7 cellular contexts compared by ENCODE assay signal in the genomic region with DNA sequence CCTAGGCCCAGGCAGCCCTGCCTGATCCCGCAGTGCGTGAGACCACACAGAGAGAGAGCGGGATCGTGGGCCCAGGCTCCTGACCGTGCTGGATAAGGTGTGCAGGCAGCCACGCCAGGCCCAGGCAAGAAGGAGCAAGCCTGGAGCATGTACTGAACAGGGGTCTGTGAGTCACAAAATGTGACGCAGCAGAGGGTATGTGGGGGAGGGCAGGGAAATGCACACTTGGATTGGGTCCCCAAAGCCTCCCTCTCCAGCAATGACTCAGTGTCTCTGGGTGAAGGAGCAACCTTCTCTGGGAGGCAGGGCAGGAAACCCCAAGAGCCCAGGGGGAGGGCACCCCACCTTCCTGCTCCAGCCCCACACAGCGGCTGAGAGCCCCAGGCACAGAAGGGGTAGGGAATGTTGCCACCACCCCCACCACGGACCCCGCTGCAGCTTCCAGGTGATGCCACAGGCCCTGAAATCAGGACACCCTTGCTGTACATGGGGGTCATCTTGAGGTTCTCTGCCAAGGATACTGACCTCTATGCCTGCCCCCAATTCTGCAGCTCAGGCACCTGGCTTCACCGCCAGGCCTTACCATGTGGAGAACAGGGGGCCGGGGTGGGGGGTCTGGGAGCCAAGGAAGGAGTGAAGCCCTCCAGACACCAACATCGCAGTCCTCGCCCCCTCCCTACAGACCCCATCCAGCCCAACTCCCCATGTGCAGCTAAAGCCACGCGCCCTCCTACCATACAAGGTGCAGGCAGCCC. TPM values are rescaled to one million over a fixed set of nuclear protein-coding genes. Genes with fewer than 3 reads are reported as not detected.
DNase-seq lines count a peak whose midpoint lies in the region; ATAC-seq and TF ChIP-seq lines count a peak whose summit lies in the region.

No MANE protein-coding gene starts in this region.

- H2AFZ ChIP-seq in fibroblast of lung (ENCODE audit: low read length) (no peak overlapping the region), neural progenitor cell (replicated peaks) (no peak overlapping the region)

- H3K36me3 Mint-ChIP-seq in neural progenitor cell: no peaks in the 10 kb centered on the region

- H3K36me3 ChIP-seq in fibroblast of lung (ENCODE audit: control insufficient read depth, insufficient read depth, low read length) (no peaks in the 10 kb centered on the region), neural progenitor cell (no peaks in the 10 kb centered on the region)

- ATAC-seq in HG03097 (IDR thresholded peaks at IDR 0.05; ENCODE audit: low FRiP score, unreplicated experiment): no peak
- ATAC-seq in HG02588 (IDR thresholded peaks at IDR 0.05; ENCODE audit: unreplicated experiment): no peak
- ATAC-seq in GM18858 (IDR thresholded peaks at IDR 0.05; ENCODE audit: unreplicated experiment): no peak

- H3K9me3 ChIP-seq in fibroblast of lung (ENCODE audit: control insufficient read depth, insufficient read depth, low read depth, low read length) (no peaks in the 10 kb centered on the region), neural progenitor cell (ENCODE audit: low read depth) (no peaks in the 10 kb centered on the region)

- peak overlapping the region; percentile 88 for H3K4me3 Mint-ChIP-seq in neural progenitor cell

- H3K27me3 ChIP-seq in fibroblast of lung (ENCODE audit: control insufficient read depth, insufficient read depth, low read length): no peaks in the 10 kb centered on the region
- peaks cover 17% of the 10 kb centered on the region for H3K27me3 ChIP-seq in neural progenitor cell

- H4K20me1 ChIP-seq in fibroblast of lung (ENCODE audit: control insufficient read depth, extremely low read depth, insufficient read depth, low read length) (no peaks in the 10 kb centered on the region), neural progenitor cell (ENCODE audit: low read depth) (peaks cover 29% of the 10 kb centered on the region)

- peaks cover 30% of the 10 kb centered on the region for H3K79me2 ChIP-seq in fibroblast of lung (ENCODE audit: control insufficient read depth, insufficient read depth, low read length)
- H3K79me2 ChIP-seq in neural progenitor cell (ENCODE audit: low read depth): peaks cover 34% of the 10 kb centered on the region

- TF ChIP-seq CTCF in fibroblast of lung (conservative IDR thresholded peaks at IDR 0.05 in 1 of 2, IDR thresholded peaks at IDR 0.05 in 1 of 2; ENCODE audit: low read depth in 1 of 2, low read length in 2 of 2): no peak
- no peak for TF ChIP-seq CTCF in neural progenitor cell (IDR thresholded peaks at IDR 0.05)

- peak overlapping the region; percentile 76 for H3K4me2 ChIP-seq in fibroblast of lung (ENCODE audit: extremely low read depth, insufficient read depth, low read length)
- H3K4me2 ChIP-seq in neural progenitor cell: peak overlapping the region; percentile 100

- H3K27ac Mint-ChIP-seq in neural progenitor cell: peak overlapping the region; percentile 78

- DNase-seq in HPDE6-E6E7 (ENCODE audit: extremely low spot score) (peak; percentile 97), fibroblast of lung (ENCODE audit: low read depth in 2 of 2) (peak; percentile 95 to 97), neural progenitor cell (ENCODE audit: low spot score) (no peak)
- peak; percentile 48 to 58 for DNase-seq in activated CD4-positive, alpha-beta T cell treated with anti-CD3 and anti-CD28 coated beads, Interleukin-2, amount 50 U/mL, for 48 hours

- peaks cover 17% of the 10 kb centered on the region for H3K4me1 Mint-ChIP-seq in neural progenitor cell

- H3K4me3 ChIP-seq in fibroblast of lung (replicated peaks in 1 of 4; ENCODE audit: control extremely low read depth in 1 of 4, insufficient read depth in 1 of 4, low read depth in 3 of 4, low read length in 4 of 4): peak overlapping the region; percentile 11 to 68 (median 41)
- H3K4me3 ChIP-seq in neural progenitor cell: peak overlapping the region; percentile 97

- no peaks in the 10 kb centered on the region for H3K9me3 Mint-ChIP-seq in neural progenitor cell

- peaks cover 3% of the 10 kb centered on the region for H3K27me3 Mint-ChIP-seq in neural progenitor cell (ENCODE audit: insufficient read depth, low read depth)

- H3K9ac ChIP-seq in fibroblast of lung (ENCODE audit: insufficient read depth, low read length): peak overlapping the region; percentile 39
- no peak overlapping the region for H3K9ac ChIP-seq in neural progenitor cell

- H3K27ac ChIP-seq in fibroblast of lung (ENCODE audit: insufficient read depth, low read length): peak overlapping the region; percentile 88
- H3K27ac ChIP-seq in neural progenitor cell: no peak overlapping the region

- no peaks in the 10 kb centered on the region for H3F3A ChIP-seq in neural progenitor cell (ENCODE audit: low read depth)

- peaks cover 21% of the 10 kb centered on the region for H3K4me1 ChIP-seq in fibroblast of lung (ENCODE audit: control insufficient read depth, extremely low read depth, insufficient read depth, low read length)
- peaks cover 9% of the 10 kb centered on the region for H3K4me1 ChIP-seq in neural progenitor cell

RNA-seq across cellular contexts. Expression of gene GPC1, which starts 1.3 kb away (rescaled TPM):
- total RNA-seq in fibroblast of lung (67.8 and 218 TPM in 2 replicates), neural progenitor cell (ENCODE audit: low replicate concordance) (14.2 and 65.0 TPM in 2 replicates)
- 113 and 147 TPM in 2 replicates for polyA plus RNA-seq in fibroblast of lung
- 218 and 275 TPM in 2 replicates for polyA plus RNA-seq in fibroblast of lung (2012)
- polyA minus RNA-seq in fibroblast of lung (ENCODE audit: low replicate concordance): 103 and 179 TPM in 2 replicates
